In the genomic region with DNA sequence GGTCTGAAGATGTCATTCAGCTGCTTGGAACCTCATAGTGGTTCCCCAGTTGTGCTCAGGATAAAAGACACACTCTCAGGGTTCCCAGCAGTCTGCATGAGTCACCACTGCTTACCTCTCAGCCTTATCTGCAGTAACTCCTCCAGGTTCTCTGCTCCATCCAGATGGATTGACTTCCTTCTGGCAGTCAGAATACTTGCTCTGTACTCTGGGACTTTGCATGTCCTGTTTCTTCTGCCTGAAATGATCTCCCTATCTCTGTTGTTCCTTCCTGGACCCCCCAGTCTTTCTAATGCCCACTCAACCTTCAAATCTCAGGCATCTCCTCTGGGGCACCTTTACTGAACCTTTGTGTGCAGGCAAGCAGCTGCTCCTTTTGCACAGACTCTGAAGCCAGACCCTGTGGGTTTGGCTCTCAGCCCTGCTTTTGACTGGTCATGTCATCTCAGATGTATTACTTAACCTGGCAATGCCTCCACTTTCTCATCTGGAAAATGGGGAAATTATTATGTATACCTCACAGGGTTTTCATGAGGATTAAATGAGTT, we compare ENCODE assay signal across 1 cellular context.
TF ChIP-seq lines count a peak whose summit lies in the region.

No MANE protein-coding gene starts in this region.

TF ChIP-seq in HEK293, 187 proteins besides CTCF, POLR2A, EP300 and RAD21 (continued from another document and continues in another):
- TF ChIP-seq, protein P1, sequence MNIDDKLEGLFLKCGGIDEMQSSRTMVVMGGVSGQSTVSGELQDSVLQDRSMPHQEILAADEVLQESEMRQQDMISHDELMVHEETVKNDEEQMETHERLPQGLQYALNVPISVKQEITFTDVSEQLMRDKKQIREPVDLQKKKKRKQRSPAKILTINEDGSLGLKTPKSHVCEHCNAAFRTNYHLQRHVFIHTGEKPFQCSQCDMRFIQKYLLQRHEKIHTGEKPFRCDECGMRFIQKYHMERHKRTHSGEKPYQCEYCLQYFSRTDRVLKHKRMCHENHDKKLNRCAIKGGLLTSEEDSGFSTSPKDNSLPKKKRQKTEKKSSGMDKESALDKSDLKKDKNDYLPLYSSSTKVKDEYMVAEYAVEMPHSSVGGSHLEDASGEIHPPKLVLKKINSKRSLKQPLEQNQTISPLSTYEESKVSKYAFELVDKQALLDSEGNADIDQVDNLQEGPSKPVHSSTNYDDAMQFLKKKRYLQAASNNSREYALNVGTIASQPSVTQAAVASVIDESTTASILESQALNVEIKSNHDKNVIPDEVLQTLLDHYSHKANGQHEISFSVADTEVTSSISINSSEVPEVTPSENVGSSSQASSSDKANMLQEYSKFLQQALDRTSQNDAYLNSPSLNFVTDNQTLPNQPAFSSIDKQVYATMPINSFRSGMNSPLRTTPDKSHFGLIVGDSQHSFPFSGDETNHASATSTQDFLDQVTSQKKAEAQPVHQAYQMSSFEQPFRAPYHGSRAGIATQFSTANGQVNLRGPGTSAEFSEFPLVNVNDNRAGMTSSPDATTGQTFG (tag by site-specific recombination; IDR thresholded peaks at IDR 0.05; ENCODE audit: borderline replicate concordance), result no peak
- TF ChIP-seq ZNF837 (tag by site-specific recombination; IDR thresholded peaks at IDR 0.05) (no peak), ZNF624 (tag by site-specific recombination; IDR thresholded peaks at IDR 0.05) (no peak), KLF1 (tag by site-specific recombination; IDR thresholded peaks at IDR 0.05) (no peak), ZNF501 (tag by site-specific recombination; IDR thresholded peaks at IDR 0.05) (no peak), GLIS1 (tag by site-specific recombination; IDR thresholded peaks at IDR 0.05) (peak; percentile 25; the same call in 1 of the 2 replicates), ZNF404 (tag by site-specific recombination; IDR thresholded peaks at IDR 0.05) (no peak), ZNF416 (tag by site-specific recombination; IDR thresholded peaks at IDR 0.05) (peak; percentile 100), YY2 (tag by site-specific recombination; IDR thresholded peaks at IDR 0.05) (no peak), ZNF366 (tag by site-specific recombination; conservative IDR thresholded peaks at IDR 0.05) (peak; percentile 52), ZNF530 (tag by site-specific recombination; IDR thresholded peaks at IDR 0.05; ENCODE audit: low read depth) (no peak), ZNF621 (tag by site-specific recombination; IDR thresholded peaks at IDR 0.05) (no peak), KLF7 (tag by site-specific recombination; IDR thresholded peaks at IDR 0.05; ENCODE audit: borderline replicate concordance) (no peak), ZNF670 (tag by site-specific recombination; IDR thresholded peaks at IDR 0.05; ENCODE audit: low read depth) (no peak), GLI2 (tag by site-specific recombination; IDR thresholded peaks at IDR 0.05; ENCODE audit: borderline replicate concordance, low read depth) (no peak), ZNF558 (tag by site-specific recombination; IDR thresholded peaks at IDR 0.05) (no peak), OSR2 (tag by site-specific recombination; IDR thresholded peaks at IDR 0.05) (no peak), IKZF3 (tag by site-specific recombination; IDR thresholded peaks at IDR 0.05) (peak; percentile 50; the same call in 1 of the 2 replicates), SCRT1 (tag by site-specific recombination; IDR thresholded peaks at IDR 0.05; ENCODE audit: borderline replicate concordance) (no peak), ZNF555 (tag by site-specific recombination; conservative IDR thresholded peaks at IDR 0.05) (no peak), ZNF292 (tag by site-specific recombination; IDR thresholded peaks at IDR 0.05; ENCODE audit: borderline replicate concordance, low read depth) (no peak), ZNF664 (tag by site-specific recombination; IDR thresholded peaks at IDR 0.05) (no peak), ZNF521 (tag by site-specific recombination; IDR thresholded peaks at IDR 0.05) (no peak), ZFP37 (tag by site-specific recombination; IDR thresholded peaks at IDR 0.05) (no peak), ZEB2 (tag by site-specific recombination; IDR thresholded peaks at IDR 0.05) (0 out of 2 replicates have a peak, but pooled peaks have one; percentile 21), ZNF654 (tag by site-specific recombination; IDR thresholded peaks at IDR 0.05; ENCODE audit: low read depth) (no peak), ZNF626 (tag by site-specific recombination; IDR thresholded peaks at IDR 0.05) (no peak)
- TF ChIP-seq, protein P2, sequence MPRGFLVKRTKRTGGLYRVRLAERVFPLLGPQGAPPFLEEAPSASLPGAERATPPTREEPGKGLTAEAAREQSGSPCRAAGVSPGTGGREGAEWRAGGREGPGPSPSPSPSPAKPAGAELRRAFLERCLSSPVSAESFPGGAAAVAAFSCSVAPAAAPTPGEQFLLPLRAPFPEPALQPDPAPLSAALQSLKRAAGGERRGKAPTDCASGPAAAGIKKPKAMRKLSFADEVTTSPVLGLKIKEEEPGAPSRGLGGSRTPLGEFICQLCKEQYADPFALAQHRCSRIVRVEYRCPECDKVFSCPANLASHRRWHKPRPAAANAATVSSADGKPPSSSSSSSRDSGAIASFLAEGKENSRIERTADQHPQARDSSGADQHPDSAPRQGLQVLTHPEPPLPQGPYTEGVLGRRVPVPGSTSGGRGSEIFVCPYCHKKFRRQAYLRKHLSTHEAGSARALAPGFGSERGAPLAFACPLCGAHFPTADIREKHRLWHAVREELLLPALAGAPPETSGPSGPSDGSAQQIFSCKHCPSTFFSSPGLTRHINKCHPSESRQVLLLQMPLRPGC (tag by site-specific recombination; IDR thresholded peaks at IDR 0.05), result no peak
- TF ChIP-seq, protein P3, sequence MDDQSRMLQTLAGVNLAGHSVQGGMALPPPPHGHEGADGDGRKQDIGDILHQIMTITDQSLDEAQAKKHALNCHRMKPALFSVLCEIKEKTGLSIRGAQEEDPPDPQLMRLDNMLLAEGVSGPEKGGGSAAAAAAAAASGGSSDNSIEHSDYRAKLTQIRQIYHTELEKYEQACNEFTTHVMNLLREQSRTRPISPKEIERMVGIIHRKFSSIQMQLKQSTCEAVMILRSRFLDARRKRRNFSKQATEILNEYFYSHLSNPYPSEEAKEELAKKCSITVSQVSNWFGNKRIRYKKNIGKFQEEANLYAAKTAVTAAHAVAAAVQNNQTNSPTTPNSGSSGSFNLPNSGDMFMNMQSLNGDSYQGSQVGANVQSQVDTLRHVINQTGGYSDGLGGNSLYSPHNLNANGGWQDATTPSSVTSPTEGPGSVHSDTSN (CRISPR knock-in tag; IDR thresholded peaks at IDR 0.05), result no peak
- TF ChIP-seq, protein P4, sequence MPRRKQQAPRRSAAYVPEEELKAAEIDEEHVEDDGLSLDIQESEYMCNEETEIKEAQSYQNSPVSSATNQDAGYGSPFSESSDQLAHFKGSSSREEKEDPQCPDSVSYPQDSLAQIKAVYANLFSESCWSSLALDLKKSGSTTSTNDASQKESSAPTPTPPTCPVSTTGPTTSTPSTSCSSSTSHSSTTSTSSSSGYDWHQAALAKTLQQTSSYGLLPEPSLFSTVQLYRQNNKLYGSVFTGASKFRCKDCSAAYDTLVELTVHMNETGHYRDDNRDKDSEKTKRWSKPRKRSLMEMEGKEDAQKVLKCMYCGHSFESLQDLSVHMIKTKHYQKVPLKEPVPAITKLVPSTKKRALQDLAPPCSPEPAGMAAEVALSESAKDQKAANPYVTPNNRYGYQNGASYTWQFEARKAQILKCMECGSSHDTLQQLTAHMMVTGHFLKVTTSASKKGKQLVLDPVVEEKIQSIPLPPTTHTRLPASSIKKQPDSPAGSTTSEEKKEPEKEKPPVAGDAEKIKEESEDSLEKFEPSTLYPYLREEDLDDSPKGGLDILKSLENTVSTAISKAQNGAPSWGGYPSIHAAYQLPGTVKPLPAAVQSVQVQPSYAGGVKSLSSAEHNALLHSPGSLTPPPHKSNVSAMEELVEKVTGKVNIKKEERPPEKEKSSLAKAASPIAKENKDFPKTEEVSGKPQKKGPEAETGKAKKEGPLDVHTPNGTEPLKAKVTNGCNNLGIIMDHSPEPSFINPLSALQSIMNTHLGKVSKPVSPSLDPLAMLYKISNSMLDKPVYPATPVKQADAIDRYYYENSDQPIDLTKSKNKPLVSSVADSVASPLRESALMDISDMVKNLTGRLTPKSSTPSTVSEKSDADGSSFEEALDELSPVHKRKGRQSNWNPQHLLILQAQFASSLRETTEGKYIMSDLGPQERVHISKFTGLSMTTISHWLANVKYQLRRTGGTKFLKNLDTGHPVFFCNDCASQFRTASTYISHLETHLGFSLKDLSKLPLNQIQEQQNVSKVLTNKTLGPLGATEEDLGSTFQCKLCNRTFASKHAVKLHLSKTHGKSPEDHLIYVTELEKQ (tag by site-specific recombination; IDR thresholded peaks at IDR 0.05; ENCODE audit: borderline replicate concordance), result no peak
- TF ChIP-seq, protein P5, sequence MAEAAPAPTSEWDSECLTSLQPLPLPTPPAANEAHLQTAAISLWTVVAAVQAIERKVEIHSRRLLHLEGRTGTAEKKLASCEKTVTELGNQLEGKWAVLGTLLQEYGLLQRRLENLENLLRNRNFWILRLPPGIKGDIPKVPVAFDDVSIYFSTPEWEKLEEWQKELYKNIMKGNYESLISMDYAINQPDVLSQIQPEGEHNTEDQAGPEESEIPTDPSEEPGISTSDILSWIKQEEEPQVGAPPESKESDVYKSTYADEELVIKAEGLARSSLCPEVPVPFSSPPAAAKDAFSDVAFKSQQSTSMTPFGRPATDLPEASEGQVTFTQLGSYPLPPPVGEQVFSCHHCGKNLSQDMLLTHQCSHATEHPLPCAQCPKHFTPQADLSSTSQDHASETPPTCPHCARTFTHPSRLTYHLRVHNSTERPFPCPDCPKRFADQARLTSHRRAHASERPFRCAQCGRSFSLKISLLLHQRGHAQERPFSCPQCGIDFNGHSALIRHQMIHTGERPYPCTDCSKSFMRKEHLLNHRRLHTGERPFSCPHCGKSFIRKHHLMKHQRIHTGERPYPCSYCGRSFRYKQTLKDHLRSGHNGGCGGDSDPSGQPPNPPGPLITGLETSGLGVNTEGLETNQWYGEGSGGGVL (tag by site-specific recombination; IDR thresholded peaks at IDR 0.05), result 0 out of 2 replicates have a peak, but pooled peaks have one; percentile 46
- TF ChIP-seq, protein P6, sequence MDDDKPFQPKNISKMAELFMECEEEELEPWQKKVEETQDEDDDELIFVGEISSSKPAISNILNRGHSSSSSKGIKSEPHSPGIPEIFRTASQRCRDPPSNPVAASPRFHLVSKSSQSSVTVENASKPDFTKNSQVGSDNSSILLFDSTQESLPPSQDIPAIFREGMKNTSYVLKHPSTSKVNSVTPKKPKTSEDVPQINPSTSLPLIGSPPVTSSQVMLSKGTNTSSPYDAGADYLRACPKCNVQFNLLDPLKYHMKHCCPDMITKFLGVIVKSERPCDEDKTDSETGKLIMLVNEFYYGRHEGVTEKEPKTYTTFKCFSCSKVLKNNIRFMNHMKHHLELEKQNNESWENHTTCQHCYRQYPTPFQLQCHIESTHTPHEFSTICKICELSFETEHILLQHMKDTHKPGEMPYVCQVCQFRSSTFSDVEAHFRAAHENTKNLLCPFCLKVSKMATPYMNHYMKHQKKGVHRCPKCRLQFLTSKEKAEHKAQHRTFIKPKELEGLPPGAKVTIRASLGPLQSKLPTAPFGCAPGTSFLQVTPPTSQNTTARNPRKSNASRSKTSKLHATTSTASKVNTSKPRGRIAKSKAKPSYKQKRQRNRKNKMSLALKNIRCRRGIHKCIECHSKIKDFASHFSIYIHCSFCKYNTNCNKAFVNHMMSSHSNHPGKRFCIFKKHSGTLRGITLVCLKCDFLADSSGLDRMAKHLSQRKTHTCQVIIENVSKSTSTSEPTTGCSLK (tag by site-specific recombination; IDR thresholded peaks at IDR 0.05), result no peak
- TF ChIP-seq, protein P7, sequence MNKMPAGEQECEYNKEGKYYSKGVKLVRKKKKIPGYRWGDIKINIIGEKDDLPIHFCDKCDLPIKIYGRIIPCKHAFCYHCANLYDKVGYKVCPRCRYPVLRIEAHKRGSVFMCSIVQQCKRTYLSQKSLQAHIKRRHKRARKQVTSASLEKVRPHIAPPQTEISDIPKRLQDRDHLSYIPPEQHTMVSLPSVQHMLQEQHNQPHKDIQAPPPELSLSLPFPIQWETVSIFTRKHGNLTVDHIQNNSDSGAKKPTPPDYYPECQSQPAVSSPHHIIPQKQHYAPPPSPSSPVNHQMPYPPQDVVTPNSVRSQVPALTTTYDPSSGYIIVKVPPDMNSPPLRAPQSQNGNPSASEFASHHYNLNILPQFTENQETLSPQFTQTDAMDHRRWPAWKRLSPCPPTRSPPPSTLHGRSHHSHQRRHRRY (tag by site-specific recombination; IDR thresholded peaks at IDR 0.05), result no peak
- TF ChIP-seq, protein P8, sequence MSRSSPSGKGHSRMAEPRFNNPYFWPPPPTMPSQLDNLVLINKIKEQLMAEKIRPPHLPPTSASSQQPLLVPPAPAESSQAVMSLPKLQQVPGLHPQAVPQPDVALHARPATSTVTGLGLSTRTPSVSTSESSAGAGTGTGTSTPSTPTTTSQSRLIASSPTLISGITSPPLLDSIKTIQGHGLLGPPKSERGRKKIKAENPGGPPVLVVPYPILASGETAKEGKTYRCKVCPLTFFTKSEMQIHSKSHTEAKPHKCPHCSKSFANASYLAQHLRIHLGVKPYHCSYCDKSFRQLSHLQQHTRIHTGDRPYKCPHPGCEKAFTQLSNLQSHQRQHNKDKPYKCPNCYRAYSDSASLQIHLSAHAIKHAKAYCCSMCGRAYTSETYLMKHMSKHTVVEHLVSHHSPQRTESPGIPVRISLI (tag by site-specific recombination; IDR thresholded peaks at IDR 0.05), result no peak
- TF ChIP-seq, protein P9, sequence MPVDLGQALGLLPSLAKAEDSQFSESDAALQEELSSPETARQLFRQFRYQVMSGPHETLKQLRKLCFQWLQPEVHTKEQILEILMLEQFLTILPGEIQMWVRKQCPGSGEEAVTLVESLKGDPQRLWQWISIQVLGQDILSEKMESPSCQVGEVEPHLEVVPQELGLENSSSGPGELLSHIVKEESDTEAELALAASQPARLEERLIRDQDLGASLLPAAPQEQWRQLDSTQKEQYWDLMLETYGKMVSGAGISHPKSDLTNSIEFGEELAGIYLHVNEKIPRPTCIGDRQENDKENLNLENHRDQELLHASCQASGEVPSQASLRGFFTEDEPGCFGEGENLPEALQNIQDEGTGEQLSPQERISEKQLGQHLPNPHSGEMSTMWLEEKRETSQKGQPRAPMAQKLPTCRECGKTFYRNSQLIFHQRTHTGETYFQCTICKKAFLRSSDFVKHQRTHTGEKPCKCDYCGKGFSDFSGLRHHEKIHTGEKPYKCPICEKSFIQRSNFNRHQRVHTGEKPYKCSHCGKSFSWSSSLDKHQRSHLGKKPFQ (tag by site-specific recombination; IDR thresholded peaks at IDR 0.05), result no peak
- TF ChIP-seq, protein P10, sequence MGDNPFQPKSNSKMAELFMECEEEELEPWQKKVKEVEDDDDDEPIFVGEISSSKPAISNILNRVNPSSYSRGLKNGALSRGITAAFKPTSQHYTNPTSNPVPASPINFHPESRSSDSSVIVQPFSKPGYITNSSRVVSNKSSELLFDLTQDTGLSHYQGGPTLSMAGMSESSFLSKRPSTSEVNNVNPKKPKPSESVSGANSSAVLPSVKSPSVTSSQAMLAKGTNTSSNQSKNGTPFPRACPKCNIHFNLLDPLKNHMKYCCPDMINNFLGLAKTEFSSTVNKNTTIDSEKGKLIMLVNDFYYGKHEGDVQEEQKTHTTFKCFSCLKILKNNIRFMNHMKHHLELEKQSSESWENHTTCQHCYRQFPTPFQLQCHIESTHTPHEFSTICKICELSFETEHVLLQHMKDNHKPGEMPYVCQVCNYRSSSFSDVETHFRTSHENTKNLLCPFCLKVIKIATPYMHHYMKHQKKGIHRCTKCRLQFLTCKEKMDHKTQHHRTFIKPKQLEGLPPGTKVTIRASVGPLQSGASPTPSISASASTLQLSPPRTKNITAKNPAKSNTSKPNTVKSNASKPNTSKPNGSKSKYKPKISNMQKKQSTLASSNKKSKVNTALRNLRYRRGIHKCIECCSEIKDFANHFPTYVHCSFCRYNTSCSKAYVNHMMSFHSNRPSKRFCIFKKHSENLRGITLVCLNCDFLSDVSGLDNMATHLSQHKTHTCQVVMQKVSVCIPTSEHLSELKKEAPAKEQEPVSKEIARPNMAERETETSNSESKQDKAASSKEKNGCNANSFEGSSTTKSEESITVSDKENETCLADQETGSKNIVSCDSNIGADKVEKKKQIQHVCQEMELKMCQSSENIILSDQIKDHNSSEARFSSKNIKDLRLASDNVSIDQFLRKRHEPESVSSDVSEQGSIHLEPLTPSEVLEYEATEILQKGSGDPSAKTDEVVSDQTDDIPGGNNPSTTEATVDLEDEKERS (tag by site-specific recombination; IDR thresholded peaks at IDR 0.05), result no peak
